Comparison of ENCODE assay signal across 8 cellular contexts in the genomic region with DNA sequence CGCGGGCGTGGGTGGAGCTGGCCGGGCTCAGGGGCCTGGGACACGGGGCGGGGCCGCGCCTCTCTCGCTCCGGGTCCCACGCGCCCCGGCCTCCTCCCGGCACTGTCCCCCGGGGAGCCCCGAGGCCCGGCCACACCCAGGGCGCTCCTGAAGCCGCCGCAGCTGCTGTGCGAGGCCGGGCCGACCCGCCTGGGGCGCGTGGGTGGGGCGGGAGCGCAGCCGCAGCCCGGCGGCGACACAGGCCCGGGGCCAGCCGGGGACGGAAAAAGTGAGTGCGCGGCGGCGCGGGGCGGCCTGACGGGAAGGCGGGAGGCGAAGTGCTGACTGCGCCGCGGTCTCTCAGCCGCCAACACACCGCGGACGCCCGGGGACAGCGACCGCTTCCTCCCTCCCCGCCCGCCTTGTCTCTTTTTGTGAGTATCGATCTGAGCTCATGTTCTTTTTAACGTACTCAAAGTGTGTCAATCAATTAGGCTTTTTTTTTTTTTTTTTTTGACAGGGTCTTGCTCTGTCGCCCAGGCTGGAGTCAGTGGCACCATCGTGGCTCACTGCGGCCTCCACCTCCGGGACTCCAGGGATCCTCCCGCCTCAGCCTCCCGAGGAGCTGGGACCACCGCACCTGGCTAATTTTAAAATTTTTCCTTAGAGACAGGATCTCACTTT. TPM values are rescaled to one million over a fixed set of nuclear protein-coding genes. Genes with fewer than 3 reads are reported as not detected.
DNase-seq lines count a peak whose midpoint lies in the region; ATAC-seq and TF ChIP-seq lines count a peak whose summit lies in the region.

No MANE protein-coding gene starts in this region.

- CTCF ChIA-PET in AG04450 (lab: Charles Lee), result interaction anchor here (0.6 to 0.8 kb wide), 2 partner anchors 8 to 34 kb away, joined by 3 read pairs; no protein-coding TSS in a partner anchor
- CTCF ChIA-PET in activated B cell treated with CpG ODN at 0.5 μM for 24 hours (lab: Charles Lee), result no interaction called here

- no peaks in the 10 kb centered on the region for H3K4me1 ChIP-seq in Karpas-422 (ENCODE audit: low read length)

- no peaks in the 10 kb centered on the region for H3K9me2 ChIP-seq in Karpas-422 (replicated peaks; ENCODE audit: insufficient read depth, low read length)

- H3K36me3 ChIP-seq in Karpas-422 (ENCODE audit: insufficient read depth, low read length), result no peaks in the 10 kb centered on the region

- intact Hi-C loops in activated B cell treated with CpG ODN at 0.5 μM for 24 hours (cut with micrococcal nuclease), result loop anchor here (1.0 to 5.0 kb wide), 3 partner anchors 15 to 110 kb away; a partner anchor contains a TSS

- H3K27me3 ChIP-seq in AG04450 (ENCODE audit: control insufficient read depth, insufficient read depth, low read length) (peaks cover 5% of the 10 kb centered on the region), Karpas-422 (ENCODE audit: low read length) (no peaks in the 10 kb centered on the region)

- H3K79me2 ChIP-seq in Karpas-422 (ENCODE audit: low read length), result no peaks in the 10 kb centered on the region

- no peak for DNase-seq in AG04450 (ENCODE audit: low read depth, low spot score)
- peak; percentile 79 for DNase-seq in activated B cell treated with CpG ODN at 0.5 μM for 24 hours
- DNase-seq in central memory CD4-positive, alpha-beta T cell, result peak; percentile 70
- peak; percentile 71 for DNase-seq in left lobe of liver (ENCODE audit: low spot score)
- peak; percentile 83 to 86 for DNase-seq in stimulated activated CD4-positive, alpha-beta T cell treated with anti-CD3 and anti-CD28 coated beads, Interleukin-4, amount 100 ng/mL, for 4 hours
- no peak for DNase-seq in Karpas-422

- ATAC-seq in GM19025 (IDR thresholded peaks at IDR 0.05; ENCODE audit: low read depth, unreplicated experiment), result peak; percentile 41
- ATAC-seq in HG03571 (IDR thresholded peaks at IDR 0.05; ENCODE audit: unreplicated experiment), result peak; percentile 47
- peak; percentile 91 for ATAC-seq in activated B cell treated with CpG ODN at 0.5 μM for 24 hours (ENCODE audit: low read depth)
- peak; percentile 92 for ATAC-seq in left lobe of liver

- no peaks in the 10 kb centered on the region for H3K27me3 Mint-ChIP-seq in activated B cell treated with CpG ODN at 0.5 μM for 24 hours

- no peaks in the 10 kb centered on the region for H4K20me1 ChIP-seq in Karpas-422 (ENCODE audit: insufficient read depth, low read depth, low read length)

- no peak overlapping the region for H2AFZ ChIP-seq in Karpas-422 (ENCODE audit: low read length)

- H3K4me3 ChIP-seq in AG04450 (ENCODE audit: low read depth, low read length) (peak overlapping the region; percentile 51), Karpas-422 (ENCODE audit: low read length) (no peak overlapping the region)

- peaks cover 30% of the 10 kb centered on the region for H3K4me1 Mint-ChIP-seq in activated B cell treated with CpG ODN at 0.5 μM for 24 hours

- no peaks in the 10 kb centered on the region for H3K36me3 Mint-ChIP-seq in activated B cell treated with CpG ODN at 0.5 μM for 24 hours (ENCODE audit: low read depth)

- H3K4me2 ChIP-seq in Karpas-422 (ENCODE audit: low read depth, low read length, poor library complexity, severe bottlenecking), result no peak overlapping the region

- no peak overlapping the region for H3K27ac ChIP-seq in AG04450 (ENCODE audit: low read depth, low read length)
- H3K27ac ChIP-seq in Karpas-422 (ENCODE audit: low read length), result no peak overlapping the region

- no peaks in the 10 kb centered on the region for H3K9me3 Mint-ChIP-seq in activated B cell treated with CpG ODN at 0.5 μM for 24 hours

- peak overlapping the region; percentile 66 for H3K27ac Mint-ChIP-seq in activated B cell treated with CpG ODN at 0.5 μM for 24 hours

- no peak for TF ChIP-seq CTCF in AG04450 (IDR thresholded peaks at IDR 0.05; ENCODE audit: low read depth, low read length)
- no peak for TF ChIP-seq CTCF in activated B cell treated with CpG ODN at 0.5 μM for 24 hours (IDR thresholded peaks at IDR 0.05)

- POLR2A ChIA-PET in AG04450 (lab: Yijun Ruan, JAX), result interaction anchor here (0.6 to 0.7 kb wide), 2 partner anchors 15 to 81 kb away, joined by 3 to 5 read pairs; no protein-coding TSS in a partner anchor
- POLR2A ChIA-PET in activated B cell treated with CpG ODN at 0.5 μM for 24 hours (lab: Charles Lee), result interaction anchor here (0.6 to 2.8 kb wide), 15 partner anchors 9 to 528 kb away, joined by 3 to 23 read pairs (median 3); a partner anchor contains a TSS

- H3K4me3 Mint-ChIP-seq in activated B cell treated with CpG ODN at 0.5 μM for 24 hours, result peak overlapping the region; percentile 80

- H3K9me3 ChIP-seq in AG04450 (ENCODE audit: control insufficient read depth, insufficient read depth, low read length) (peaks cover 6% of the 10 kb centered on the region; the same call in 1 of the 2 replicates), Karpas-422 (ENCODE audit: low read length) (no peaks in the 10 kb centered on the region)

- H3K9ac ChIP-seq in Karpas-422 (ENCODE audit: low read length), result no peak overlapping the region

RNA-seq across cellular contexts. Expression of a gene that starts 14.5 kb away (rescaled TPM):
- polyA plus RNA-seq in AG04450 (2011; rRNA removed), result not detected in 2 replicates
- not detected in 2 replicates for polyA minus RNA-seq in AG04450 (2011; rRNA and poly(A)+ RNA removed)
- total RNA-seq in activated B cell treated with CpG ODN at 0.5 μM for 24 hours (2.6 and 3.5 TPM in 2 replicates), left lobe of liver (0.18 TPM)
- total RNA-seq in Karpas-422 (2014; rRNA removed; shearing (Covaris generic); ENCODE audit: low replicate concordance), result 0.07 TPM in 1 of 2 replicates, not detected in the other

RNA-seq across cellular contexts. Expression of a gene that starts 25.3 kb away (rescaled TPM):
- not detected in 2 replicates for polyA plus RNA-seq in AG04450 (2011; rRNA removed)
- not detected in 2 replicates for polyA minus RNA-seq in AG04450 (2011; rRNA and poly(A)+ RNA removed)
- 0.12 TPM in 1 of 2 replicates, not detected in the other for total RNA-seq in activated B cell treated with CpG ODN at 0.5 μM for 24 hours
- not detected for total RNA-seq in left lobe of liver
- total RNA-seq in Karpas-422 (2014; rRNA removed; shearing (Covaris generic); ENCODE audit: low replicate concordance), result not detected in 2 replicates

RNA-seq across cellular contexts. Expression of a gene that starts 35.2 kb away (rescaled TPM):
- not detected in 2 replicates for polyA plus RNA-seq in AG04450 (2011; rRNA removed)
- polyA minus RNA-seq in AG04450 (2011; rRNA and poly(A)+ RNA removed), result not detected in 2 replicates
- total RNA-seq in activated B cell treated with CpG ODN at 0.5 μM for 24 hours, result 0.10 and 0.31 TPM in 2 replicates
- total RNA-seq in left lobe of liver, result 109 TPM
- not detected in 2 replicates for total RNA-seq in Karpas-422 (2014; rRNA removed; shearing (Covaris generic); ENCODE audit: low replicate concordance)

Comparison
In these comparisons a context has a peak if more than half of its experiments do, and no peak if none do; other contexts are left out.
1. DNase-seq: peak in activated B cell treated with CpG ODN at 0.5 μM for 24 hours (single experiment), central memory CD4-positive, alpha-beta T cell (single experiment), left lobe of liver (single experiment) and stimulated activated CD4-positive, alpha-beta T cell treated with anti-CD3 and anti-CD28 coated beads, Interleukin-4, amount 100 ng/mL, for 4 hours (2 of 2); none in AG04450 (single experiment) and Karpas-422 (single experiment).
2. ATAC-seq: peak in every context shown above with its lines; median percentile 92 in left lobe of liver; 91 in activated B cell treated with CpG ODN at 0.5 μM for 24 hours; 47 in HG03571; 41 in GM19025.
3. RNA of a gene that starts 35.2 kb away (total RNA-seq): 109 TPM in left lobe of liver (single experiment); 0.10 to 0.31 TPM in activated B cell treated with CpG ODN at 0.5 μM for 24 hours and not detected in Karpas-422; every median in the first group is over 10 times any median in the second.